In the genomic region with DNA sequence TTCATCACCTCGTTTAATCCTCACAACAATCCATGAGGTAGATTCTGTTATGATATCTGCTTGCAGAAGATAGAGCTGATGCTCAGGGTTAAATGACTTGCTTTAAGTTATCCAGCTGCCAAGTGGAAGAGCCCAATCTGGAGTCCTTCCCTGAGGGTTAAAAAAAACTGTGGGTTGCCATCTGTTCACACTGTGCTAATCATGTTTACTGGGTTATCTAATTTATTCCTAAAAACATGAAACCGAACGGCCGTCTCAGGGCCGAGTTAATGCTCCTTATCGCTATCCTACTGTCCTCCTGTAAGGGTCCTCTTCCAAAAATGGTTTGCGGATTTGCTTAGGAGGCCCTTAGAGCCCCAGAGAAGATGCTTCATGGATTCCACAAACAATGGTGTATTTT, we compare ENCODE assay signal across 16 cellular contexts.
DNase-seq lines count a peak whose midpoint lies in the region; TF ChIP-seq lines count a peak whose summit lies in the region.
"Had no signal": no experiment of that assay in that cellular context is flagged by ENCODE, and none has a peak within 500 bp of the region (broad histone marks: within the 10 kb centered on the region; RNA-seq: fewer than 3 reads in every experiment).

No MANE protein-coding gene starts in this region.

- no peak overlapping the region for H3K4me2 ChIP-seq in GM23248 (ENCODE audit: unreplicated experiment)
- no peak overlapping the region for H3K4me2 ChIP-seq in MM.1S (ENCODE audit: low read depth, low read length)

- 84 to 88% methylated on average over 7 of the region's 7 CpGs for WGBS in GM23248 (ENCODE audit: low coverage in 1 of 2, low lambda C conversion rate in 2 of 2, missing lambda C conversion rate in 2 of 2), 2 experiments
- 88 to 91% methylated on average over 7 of the region's 7 CpGs for WGBS in lower leg skin, 2 donors
- 91 to 95% methylated on average over 6 to 7 of the region's 7 CpGs for WGBS in endodermal cell (ENCODE audit: insufficient coverage in 1 of 2, insufficient read length in 1 of 2), 2 experiments

- in situ Hi-C loops in GM23248 (cut with MboI) (no loop called here), GM13977 (cut with MboI; ENCODE audit: low pct_unique_long_range_greater_than_20kb, low sequenced_read_pairs, unreplicated experiment) (no loop called here)

- DNase-seq in GM23248 (no peak), NCI-H446 treated with DMSO at 0.1 percent for 48 hours (lab: John Stamatoyannopoulos, UW) (peak; percentile 62), WERI-Rb-1 (peak; percentile 33), occipital lobe (lab: John Stamatoyannopoulos, UW) (peak; percentile 16), lower leg skin (ENCODE audit: low spot score in 2 of 2) (no peak), MM.1S (no peak), endodermal cell (no peak), GM13977 (ENCODE audit: low spot score) (no peak)
- DNase-seq: ACHN; CD4-positive, CD25-positive, alpha-beta regulatory T cell; Karpas-422; NCI-H2081; NK-92 treated with Interleukin-12 subunit alpha and Interleukin-12 subunit beta, amount 100 ng/mL, for 24 hours; RPMI8226; SJCRH30; T-cell had no signal

- H3K4me3 Mint-ChIP-seq in endodermal cell: no peak overlapping the region
- H3K4me3 Mint-ChIP-seq: CD4-positive, CD25-positive, alpha-beta regulatory T cell; T-cell had no signal

- H3K9ac ChIP-seq in GM23248 (no peak overlapping the region), MM.1S (ENCODE audit: low read length) (no peak overlapping the region), endodermal cell (ENCODE audit: extremely low read depth, low read length, poor library complexity, severe bottlenecking) (no peak overlapping the region)

- H3K9me3 Mint-ChIP-seq in endodermal cell: peaks cover 46% of the 10 kb centered on the region

- TF ChIP-seq POLR2A in lower leg skin (IDR thresholded peaks at IDR 0.05): no peak

- H3K36me3 Mint-ChIP-seq in endodermal cell (ENCODE audit: low read depth): peaks cover 2% of the 10 kb centered on the region
- H3K36me3 Mint-ChIP-seq: CD4-positive, CD25-positive, alpha-beta regulatory T cell; T-cell had no signal

- H3K79me2 ChIP-seq in GM23248 (ENCODE audit: insufficient read depth) (no peaks in the 10 kb centered on the region), MM.1S (ENCODE audit: low read length) (no peaks in the 10 kb centered on the region)

- H3K27ac Mint-ChIP-seq in endodermal cell: no peak overlapping the region
- H3K27ac Mint-ChIP-seq: CD4-positive, CD25-positive, alpha-beta regulatory T cell; T-cell had no signal

- intact Hi-C loops in lower leg skin (cut with DNase I; ENCODE audit: low total_unique reads): no loop called here

- H3K27me3 ChIP-seq in GM23248 (replicated peaks; ENCODE audit: insufficient read depth): no peaks in the 10 kb centered on the region
- H3K27me3 ChIP-seq in WERI-Rb-1 (ENCODE audit: insufficient read depth, low read depth, severe bottlenecking): no peaks in the 10 kb centered on the region
- H3K27me3 ChIP-seq in MM.1S (replicated peaks; ENCODE audit: insufficient read depth, low read length): no peaks in the 10 kb centered on the region
- H3K27me3 ChIP-seq in endodermal cell (ENCODE audit: control insufficient read depth, insufficient read depth, low read length, poor library complexity, severe bottlenecking): no peaks in the 10 kb centered on the region
- H3K27me3 ChIP-seq: SJCRH30 had no signal

- no peaks in the 10 kb centered on the region for H3F3A ChIP-seq in GM23248 (ENCODE audit: insufficient read depth)
- H3F3A ChIP-seq in MM.1S (ENCODE audit: insufficient read depth, low read length): no peaks in the 10 kb centered on the region

- H4K20me1 ChIP-seq in GM23248 (ENCODE audit: insufficient read depth) (no peaks in the 10 kb centered on the region), MM.1S (ENCODE audit: insufficient read depth, low read length) (no peaks in the 10 kb centered on the region)

- H2AFZ ChIP-seq in GM23248: peak overlapping the region; percentile 55; the same call in 1 of the 2 replicates
- no peak overlapping the region for H2AFZ ChIP-seq in MM.1S (ENCODE audit: low read length)

- no peaks in the 10 kb centered on the region for H3K4me1 Mint-ChIP-seq in endodermal cell

- H3K9me2 ChIP-seq in GM23248 (ENCODE audit: insufficient read depth) (no peaks in the 10 kb centered on the region), MM.1S (replicated peaks; ENCODE audit: insufficient read depth, low read length) (no peaks in the 10 kb centered on the region)

- H3K4me3 ChIP-seq in GM23248: no peak overlapping the region
- H3K4me3 ChIP-seq in WERI-Rb-1 (ENCODE audit: low read depth, low read length): no peak overlapping the region
- H3K4me3 ChIP-seq in lower leg skin (ENCODE audit: low read depth, poor library complexity, severe bottlenecking): no peak overlapping the region
- no peak overlapping the region for H3K4me3 ChIP-seq in MM.1S (ENCODE audit: low read length)
- H3K4me3 ChIP-seq in endodermal cell (ENCODE audit: low read length): no peak overlapping the region
- H3K4me3 ChIP-seq: SJCRH30 had no signal

- no peak for TF ChIP-seq CTCF in WERI-Rb-1 (IDR thresholded peaks at IDR 0.05; ENCODE audit: low read depth, low read length)
- no peak for TF ChIP-seq CTCF in lower leg skin (IDR thresholded peaks at IDR 0.05)
- no peak for TF ChIP-seq CTCF in MM.1S (IDR thresholded peaks at IDR 0.05; ENCODE audit: low read length)
- no peak for TF ChIP-seq CTCF in endodermal cell (conservative IDR thresholded peaks at IDR 0.05)
- TF ChIP-seq CTCF in GM13977 (IDR thresholded peaks at IDR 0.05; ENCODE audit: extremely low read depth, insufficient read depth, missing control alignments): no peak

- H3K4me1 ChIP-seq in GM23248 (ENCODE audit: insufficient read depth) (peaks cover 11% of the 10 kb centered on the region), MM.1S (ENCODE audit: low read length) (no peaks in the 10 kb centered on the region), endodermal cell (ENCODE audit: control insufficient read depth, insufficient read depth, low read length) (no peaks in the 10 kb centered on the region)
- H3K4me1 ChIP-seq: SJCRH30 had no signal

- H3K9me3 ChIP-seq in GM23248 (ENCODE audit: low read depth) (no peaks in the 10 kb centered on the region), WERI-Rb-1 (ENCODE audit: severe bottlenecking) (no peaks in the 10 kb centered on the region), MM.1S (replicated peaks; ENCODE audit: insufficient read depth, low read length) (no peaks in the 10 kb centered on the region), endodermal cell (ENCODE audit: control insufficient read depth, low read length) (peaks cover 29% of the 10 kb centered on the region)
- H3K9me3 ChIP-seq: SJCRH30 had no signal

- H3K36me3 ChIP-seq in GM23248 (ENCODE audit: low read depth) (no peaks in the 10 kb centered on the region), WERI-Rb-1 (no peaks in the 10 kb centered on the region), MM.1S (replicated peaks; ENCODE audit: insufficient read depth, low read length) (no peaks in the 10 kb centered on the region), endodermal cell (ENCODE audit: control insufficient read depth, insufficient read depth, low read length) (no peaks in the 10 kb centered on the region)
- H3K36me3 ChIP-seq: SJCRH30 had no signal

- no peaks in the 10 kb centered on the region for H3K27me3 Mint-ChIP-seq in endodermal cell (ENCODE audit: insufficient read depth)

- H3K27ac ChIP-seq in GM23248: no peak overlapping the region
- H3K27ac ChIP-seq in WERI-Rb-1: no peak overlapping the region; the same call in 1 of the 2 replicates
- no peak overlapping the region for H3K27ac ChIP-seq in MM.1S (ENCODE audit: low read length)
- no peak overlapping the region for H3K27ac ChIP-seq in endodermal cell (ENCODE audit: low read depth, low read length)
- H3K27ac ChIP-seq: SJCRH30 had no signal

Comparison
In these comparisons a context has a peak if more than half of its experiments do, and no peak if none do; other contexts are left out.
1. DNase-seq: peak in NCI-H446 treated with DMSO at 0.1 percent for 48 hours (single experiment), WERI-Rb-1 (single experiment) and occipital lobe (single experiment); none in GM23248 (single experiment), lower leg skin (0 of 2), MM.1S (single experiment), endodermal cell (single experiment) and GM13977 (single experiment).